8 cellular contexts compared by ENCODE assay signal in genomic region chr20:31951530-31952453, GRCh38. TPM values are rescaled to one million over a fixed set of nuclear protein-coding genes. Genes with fewer than 3 reads are reported as not detected.
A peak's percentile ranks its signal among the peaks of the same experiment; 100 is the strongest.
DNase-seq lines count a peak whose midpoint lies in the region; ATAC-seq, FAIRE-seq and TF ChIP-seq lines count a peak whose summit lies in the region.

Gene PDRG1, minus strand, starts transcription at chr20:31952046. Its CDS starts 85 bp downstream, at chr20:31951961.

- CTCF ChIA-PET in A673 (lab: Charles Lee) (interaction anchor here (0.5 to 1.0 kb wide), 7 partner anchors 12 to 634 kb away, joined by 4 to 20 read pairs (median 4); partner anchors contain the start of genes NOL4L and TM9SF4), GM12878 (lab: Yijun Ruan, JAX) (interaction anchor here (0.8 to 4.9 kb wide), 38 partner anchors 9 to 700 kb away, joined by 3 to 307 read pairs (median 6); no protein-coding TSS in a partner anchor)

- H3K27ac ChIP-seq in A673 (ENCODE audit: low read depth, low read length, poor library complexity, severe bottlenecking) (peak within 1 kb of the TSS; percentile 84), GM12878 (ENCODE audit: control insufficient read depth, insufficient read depth) (peak within 1 kb of the TSS; percentile 55)

- peak within 1 kb of the TSS; percentile 79 for H3K4me2 ChIP-seq in GM12878 (ENCODE audit: control insufficient read depth, insufficient read depth)

- H3K4me1 ChIP-seq in A673 (ENCODE audit: insufficient read depth, low read length, poor library complexity, severe bottlenecking) (peaks cover 8% of the 10 kb centered on the region), GM12878 (ENCODE audit: control insufficient read depth, insufficient read depth, low read length) (peaks cover 6% of the 10 kb centered on the region)

- TF ChIP-seq RAD21 in GM12878 (IDR thresholded peaks at IDR 0.05; ENCODE audit: insufficient read depth, low read depth, low read length): peak; percentile 86

- peak; percentile 92 for FAIRE-seq in GM12878 (lab: Jason Lieb, UNC)

- BruUV-seq in A673 (replicated peaks; lab: Mats Ljungman, UMichigan) (no TSS peak), GM12878 (replicated peaks; lab: Mats Ljungman, UMichigan) (TSS peak; percentile 60)

- peak within 1 kb of the TSS; percentile 98 for H3K4me3 ChIP-seq in A673 (ENCODE audit: low read depth, low read length, poor library complexity, severe bottlenecking)
- H3K4me3 ChIP-seq in GM12878: peak within 1 kb of the TSS; percentile 90

- intact Hi-C loops in A673 (cut with micrococcal nuclease; ENCODE audit: unreplicated experiment): loop anchor here (1.0 kb wide), 1 partner anchor 99 kb away; no protein-coding TSS in a partner anchor
- intact Hi-C loops in GM12878 (cut with micrococcal nuclease; ENCODE audit: unreplicated experiment): loop anchor here (1.0 to 10.0 kb wide), 3 partner anchors 99 to 143 kb away; no protein-coding TSS in a partner anchor
- intact Hi-C loops in sciatic nerve (cut with DNase I): loop anchor here (5.0 kb wide), 1 partner anchor 99 kb away; no protein-coding TSS in a partner anchor

- no peak for TF ChIP-seq EP300 in GM12878 (IDR thresholded peaks at IDR 0.05; ENCODE audit: borderline replicate concordance in 1 of 2, control insufficient read depth in 1 of 2, low read depth in 2 of 2, low read length in 2 of 2)

- H2AFZ ChIP-seq in GM12878 (ENCODE audit: control insufficient read depth, low read depth, low read length): peak within 1 kb of the TSS; percentile 11

- H3K9me3 ChIP-seq in A673 (ENCODE audit: low read depth, low read length, poor library complexity, severe bottlenecking) (no peaks in the 10 kb centered on the region), GM12878 (replicated peaks; ENCODE audit: control insufficient read depth, insufficient read depth, low read length) (peaks cover 2% of the 10 kb centered on the region; the same call in 1 of the 3 replicates)

- WGBS in GM12878 (ENCODE audit: insufficient coverage, insufficient replicate concordance, low lambda C conversion rate, missing lambda C conversion rate): 1% methylated on average over 63 of the region's 63 CpGs

- H3K36me3 ChIP-seq in A673 (ENCODE audit: insufficient read depth, low read length, poor library complexity, severe bottlenecking) (peaks cover 22% of the 10 kb centered on the region), GM12878 (ENCODE audit: control insufficient read depth in 2 of 2, insufficient read depth in 2 of 2, low read length in 1 of 2) (peaks cover 15 to 16% of the 10 kb centered on the region in 2 experiments)

- no peaks in the 10 kb centered on the region for H4K20me1 ChIP-seq in GM12878 (ENCODE audit: control insufficient read depth, insufficient read depth)

- ATAC-seq in GM18520 (IDR thresholded peaks at IDR 0.05; ENCODE audit: unreplicated experiment) (peak; percentile 93), HG03060 (IDR thresholded peaks at IDR 0.05; ENCODE audit: low read depth, unreplicated experiment) (peak; percentile 89), GM12878 (peak; percentile 98), sciatic nerve (peak; percentile 99)

- peak; percentile 97 for DNase-seq in A673 (ENCODE audit: low spot score)
- peak; percentile 84 for DNase-seq in NCI-H2081 treated with DMSO at 0.1 percent for 48 hours (lab: John Stamatoyannopoulos, UW)
- DNase-seq in T1000 (lab: John Stamatoyannopoulos, UW): peak; percentile 87
- peak; percentile 76 for DNase-seq in GM12878 (ENCODE audit: low read depth, low spot score)
- peak; percentile 64 for DNase-seq in iPS DF 19.7 (ENCODE audit: low read depth, low spot score)
- peak; percentile 97 for DNase-seq in sciatic nerve (ENCODE audit: low spot score)

- POLR2A ChIA-PET in A673 (lab: Charles Lee; ENCODE audit: low non-redundant PET): interaction anchor here (0.5 to 0.7 kb wide), 2 partner anchors 35 to 99 kb away, joined by 3 to 6 read pairs; no protein-coding TSS in a partner anchor
- POLR2A ChIA-PET in GM12878 (lab: Charles Lee): interaction anchor here (0.7 to 2.6 kb wide), 10 partner anchors 18 to 101 kb away, joined by 3 to 10 read pairs (median 4); partner anchors contain the start of genes DUSP15 and TTLL9

- RAD21 ChIA-PET in GM12878 (lab: Charles Lee; ENCODE audit: unreplicated experiment): interaction anchor here (0.6 to 11.9 kb wide), 32 partner anchors 10 to 158 kb away, joined by 3 to 248 read pairs (median 4); partner anchors contain the start of gene TM9SF4

- peak; percentile 95 for TF ChIP-seq POLR2A in GM12878 (IDR thresholded peaks at IDR 0.05; ENCODE audit: low read depth, low read length)

- H3K79me2 ChIP-seq in GM12878 (ENCODE audit: control insufficient read depth, insufficient read depth, low read length): peaks cover 23% of the 10 kb centered on the region

- SMC1A ChIA-PET in GM12878 (lab: Charles Lee; ENCODE audit: uncharacterized antibody, unreplicated experiment): interaction anchor here (0.7 to 6.6 kb wide), 28 partner anchors 12 to 144 kb away, joined by 3 to 181 read pairs (median 6); partner anchors contain the start of genes DUSP15 and TTLL9

- H3K27me3 ChIP-seq in A673 (replicated peaks; ENCODE audit: insufficient read depth, low read depth, low read length, poor library complexity) (peaks cover 19% of the 10 kb centered on the region), GM12878 (replicated peaks in 1 of 2; ENCODE audit: control insufficient read depth in 2 of 2, insufficient read depth in 2 of 2, low read length in 1 of 2) (no peaks in the 10 kb centered on the region)

- in situ Hi-C loops in GM12878 (cut with MboI): loop anchor here (5.0 kb wide), 1 partner anchor 94 kb away; no protein-coding TSS in a partner anchor

- peak; percentile 99 for TF ChIP-seq CTCF in A673 (conservative IDR thresholded peaks at IDR 0.05; ENCODE audit: low read depth, low read length)
- TF ChIP-seq CTCF in GM12878 (IDR thresholded peaks at IDR 0.05 in 2 of 3, conservative IDR thresholded peaks at IDR 0.05 in 1 of 3; ENCODE audit: control insufficient read depth in 2 of 3, extremely low read depth in 1 of 3, insufficient read depth in 1 of 3, low read depth in 3 of 3, low read length in 3 of 3): peak; percentile 96 to 99 (median 96); a peak in 5 of 6 replicates

- peak within 1 kb of the TSS; percentile 76 for H3K9ac ChIP-seq in GM12878 (ENCODE audit: control insufficient read depth, insufficient read depth, low read length)

TF ChIP-seq in GM12878, 131 proteins besides CTCF, POLR2A, EP300 and RAD21 (continues in another document):
- TF ChIP-seq HCFC1 (IDR thresholded peaks at IDR 0.05; ENCODE audit: low read length): peak; percentile 49; the same call in 1 of the 2 replicates
- no peak for TF ChIP-seq NFYA (IDR thresholded peaks at IDR 0.05; ENCODE audit: borderline replicate concordance, low read depth, low read length)
- TF ChIP-seq NR2C1 (IDR thresholded peaks at IDR 0.05): no peak
- TF ChIP-seq CHD2 (IDR thresholded peaks at IDR 0.05; ENCODE audit: borderline replicate concordance, low read depth, low read length): peak; percentile 99
- no peak for TF ChIP-seq MLLT1 (IDR thresholded peaks at IDR 0.05)
- no peak for TF ChIP-seq NR2C2 (IDR thresholded peaks at IDR 0.05; ENCODE audit: borderline replicate concordance, control insufficient read depth, insufficient read length, low read depth)
- no peak for TF ChIP-seq ZBED1 (IDR thresholded peaks at IDR 0.05; ENCODE audit: borderline replicate concordance)
- no peak for TF ChIP-seq YBX1 (IDR thresholded peaks at IDR 0.05)
- peak; percentile 98 for TF ChIP-seq NRF1 (conservative IDR thresholded peaks at IDR 0.05; ENCODE audit: low read depth, low read length)
- TF ChIP-seq SMC3 (IDR thresholded peaks at IDR 0.05; ENCODE audit: borderline replicate concordance, low read length): peak; percentile 97
- TF ChIP-seq IKZF1 (conservative IDR thresholded peaks at IDR 0.05): peak; percentile 100

RNA-seq across cellular contexts. Expression of gene PDRG1, which starts in this region (rescaled TPM):
- total RNA-seq in A673 (2021) (18.7 and 24.3 TPM in 2 replicates), GM12878 (2014; rRNA removed) (13.1 and 16.4 TPM in 2 replicates), GM12878 (2014; rRNA removed; fragmentation: Illumina TruSeq; extraction: Trizol) (10.4 and 11.1 TPM in 2 replicates), GM12878 (2021) (20.9 and 21.4 TPM in 2 replicates), sciatic nerve (18.5 TPM)
- total RNA-seq in GM12878 (2013; cell fraction: nucleolus; rRNA removed): 5.6 and 6.1 TPM in 2 replicates
- 11.3 TPM for polyA plus RNA-seq in GM12878 (2011; ENCODE audit: low read depth)
- polyA plus RNA-seq in GM12878 (2011; rRNA removed) (18.6 and 25.6 TPM in 2 replicates), GM12878 (2014; fragmentation: Illumina TruSeq; extraction: Trizol) (13.2 and 17.9 TPM in 2 replicates), GM12878 (2014; fragmentation: Nextera tagmentation; extraction: Ambion mirVana) (10 to 100 TPM; 34.1 to 55.8 TPM), GM12878 (2014; rRNA removed) (20.1 and 21.6 TPM in 2 replicates), GM12878 (2016; fragmentation: Nextera tagmentation; extraction: Ambion mirVana) (10 to 100 TPM; 30.5 to 32.9 TPM)
- 25.2 and 27.8 TPM in 2 replicates for polyA plus RNA-seq in GM12878 (2011; cell fraction: cytosol; rRNA removed)
- 13.6 and 14.6 TPM in 2 replicates for polyA plus RNA-seq in GM12878 (2011; cell fraction: nucleus; rRNA removed)
- polyA plus RNA-seq in GM12878 (2012): 14.9 and 17.3 TPM in 2 replicates
- 6.4 and 7.7 TPM in 2 replicates for polyA minus RNA-seq in GM12878 (2011; rRNA and poly(A)+ RNA removed)
- 3.1 and 6.3 TPM in 2 replicates for polyA minus RNA-seq in GM12878 (2011; cell fraction: cytosol; rRNA and poly(A)+ RNA removed)
- polyA minus RNA-seq in GM12878 (2011; cell fraction: nucleus; rRNA and poly(A)+ RNA removed): 3.7 and 6.4 TPM in 2 replicates

Comparison
In these comparisons a context has a peak if more than half of its experiments do, and no peak if none do; other contexts are left out.
1. Peak in every context shown above with its lines: DNase-seq, ATAC-seq, H3K4me3 ChIP-seq and H3K27ac ChIP-seq.